In the genomic region with DNA sequence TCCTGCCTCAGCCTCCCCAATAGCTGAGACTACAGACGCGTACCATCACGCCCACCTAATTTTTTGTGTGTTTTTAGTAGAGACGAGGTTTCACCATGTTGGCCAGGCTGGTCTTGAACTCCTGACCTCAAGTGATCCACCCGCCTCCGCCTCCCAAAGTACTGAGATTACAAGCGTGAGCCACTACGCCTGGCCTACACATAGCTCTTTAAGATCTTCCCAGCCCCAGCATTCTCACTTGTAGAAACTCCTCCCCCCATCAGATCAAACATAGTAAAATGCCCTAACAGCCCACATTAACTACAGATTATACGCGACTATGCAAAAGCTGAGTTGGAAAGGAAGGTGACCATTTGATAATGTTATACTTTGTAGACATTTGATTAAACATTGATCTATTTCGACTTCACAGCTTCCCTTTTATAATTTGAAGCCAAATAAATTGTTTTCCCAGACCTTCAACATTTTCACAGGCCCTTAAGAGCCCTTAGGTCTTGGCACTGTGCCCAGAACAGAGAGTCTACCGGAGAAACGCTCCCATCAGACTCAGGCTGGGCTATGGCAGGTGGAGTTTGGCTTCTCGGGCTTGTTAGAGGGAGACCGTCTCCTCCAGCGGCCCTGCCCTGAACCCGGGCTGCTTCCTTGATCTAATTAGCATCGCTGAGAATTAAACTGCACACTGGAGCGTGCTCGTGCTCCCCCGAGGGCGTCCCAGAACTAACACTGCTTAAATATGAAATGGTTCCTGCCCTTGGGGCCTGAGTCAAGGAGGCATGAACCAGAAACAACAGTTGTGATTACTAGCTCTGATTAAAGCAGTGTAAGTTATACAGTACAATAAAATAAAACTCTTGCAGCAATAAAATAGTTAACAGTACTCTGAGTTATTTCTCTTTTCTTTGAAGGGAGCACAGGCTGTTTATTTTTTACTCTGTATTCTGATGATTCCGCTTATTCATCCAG, we compare ENCODE assay signal across 12 cellular contexts.
A peak's percentile ranks its signal among the peaks of the same experiment; 100 is the strongest.
DNase-seq lines count a peak whose midpoint lies in the region; ATAC-seq and TF ChIP-seq lines count a peak whose summit lies in the region.
"Had no signal": no experiment of that assay in that cellular context is flagged by ENCODE, and none has a peak within 500 bp of the region (broad histone marks: within the 10 kb centered on the region; RNA-seq: fewer than 3 reads in every experiment).

No MANE protein-coding gene starts in this region.

- peaks cover 15% of the 10 kb centered on the region for H3K4me1 Mint-ChIP-seq in glutamatergic neuron (ENCODE audit: low read depth, unreplicated experiment)
- no peaks in the 10 kb centered on the region for H3K4me1 Mint-ChIP-seq in stimulated activated memory B cell treated with anti-CD40 and anti-IgM and Interleukin-4, amounts not matched to agents 10 μg/mL and 1 μg/mL and 100 μg/mL, for 72 hours

- peaks cover 3% of the 10 kb centered on the region for H3K9me3 ChIP-seq in cardiac muscle cell (ENCODE audit: low read depth)
- no peaks in the 10 kb centered on the region for H3K9me3 ChIP-seq in ovary

- no peak for TF ChIP-seq EP300 in ovary (IDR thresholded peaks at IDR 0.05)

- H3K4me3 Mint-ChIP-seq in glutamatergic neuron (ENCODE audit: unreplicated experiment), result no peak overlapping the region
- H3K4me3 Mint-ChIP-seq in stimulated activated memory B cell treated with anti-CD40 and anti-IgM and Interleukin-4, amounts not matched to agents 10 μg/mL and 1 μg/mL and 100 μg/mL, for 72 hours, result no peak overlapping the region
- H3K4me3 Mint-ChIP-seq: neural progenitor cell had no signal

- H3K4me1 ChIP-seq in cardiac muscle cell (ENCODE audit: low read depth) (peaks cover 11% of the 10 kb centered on the region), ovary (ENCODE audit: insufficient read depth) (peaks cover 6% of the 10 kb centered on the region)
- H3K4me1 ChIP-seq: neural progenitor cell had no signal

- DNase-seq in cardiac muscle cell (ENCODE audit: low read depth in 1 of 2, low spot score in 1 of 2), result peak; percentile 9 to 93
- no peak for DNase-seq in cardiac septum (ENCODE audit: low spot score)
- DNase-seq in NCI-H510A treated with DMSO at 0.1 percent for 48 hours (lab: John Stamatoyannopoulos, UW), result peak; percentile 88
- peak; percentile 65 for DNase-seq in glutamatergic neuron
- no peak for DNase-seq in GM19240 (ENCODE audit: insufficient read length, low spot score)
- no peak for DNase-seq in ovary
- no peak for DNase-seq in ureter (ENCODE audit: low spot score)
- DNase-seq: cortex of kidney, islet precursor cell, MM.1S had no signal

- intact Hi-C loops in cardiac septum (cut with DNase I) (loop anchor here (5.0 kb wide), 1 partner anchor 852 kb away; the partner anchor contains the start of gene PTPRU), ovary (cut with DNase I) (loop anchor here in 1 of 4 donors (10.0 kb wide), 1 partner anchor 854 kb away; the partner anchor contains the start of genes MECR and PTPRU)

- H3K27me3 ChIP-seq in cardiac muscle cell, result no peaks in the 10 kb centered on the region
- no peaks in the 10 kb centered on the region for H3K27me3 ChIP-seq in ovary
- H3K27me3 ChIP-seq: neural progenitor cell had no signal

- H3K27ac Mint-ChIP-seq in glutamatergic neuron (ENCODE audit: unreplicated experiment), result no peak overlapping the region
- no peak overlapping the region for H3K27ac Mint-ChIP-seq in stimulated activated memory B cell treated with anti-CD40 and anti-IgM and Interleukin-4, amounts not matched to agents 10 μg/mL and 1 μg/mL and 100 μg/mL, for 72 hours
- H3K27ac Mint-ChIP-seq: neural progenitor cell had no signal

- H3K36me3 ChIP-seq in cardiac muscle cell (no peaks in the 10 kb centered on the region), ovary (no peaks in the 10 kb centered on the region)
- H3K36me3 ChIP-seq: neural progenitor cell had no signal

- TF ChIP-seq POLR2A in ovary (IDR thresholded peaks at IDR 0.05), result no peak

- peaks cover 13% of the 10 kb centered on the region for H3K9me3 Mint-ChIP-seq in glutamatergic neuron (ENCODE audit: unreplicated experiment)
- H3K9me3 Mint-ChIP-seq in stimulated activated memory B cell treated with anti-CD40 and anti-IgM and Interleukin-4, amounts not matched to agents 10 μg/mL and 1 μg/mL and 100 μg/mL, for 72 hours, result peaks cover 26% of the 10 kb centered on the region

- H3K4me3 ChIP-seq in cardiac muscle cell (no peak overlapping the region), ovary (no peak overlapping the region)
- H3K4me3 ChIP-seq: neural progenitor cell had no signal

- WGBS in ovary, 3 donors, result 36 to 42% (median 37%) methylated on average over 23 of the region's 23 CpGs

- no peak for ATAC-seq in stimulated activated memory B cell treated with anti-CD40 and anti-IgM and Interleukin-4, amounts not matched to agents 10 μg/mL and 1 μg/mL and 100 μg/mL, for 72 hours

- TF ChIP-seq CTCF in cardiac muscle cell (IDR thresholded peaks at IDR 0.05; ENCODE audit: low read depth, low read length), result no peak
- TF ChIP-seq CTCF in glutamatergic neuron (IDR thresholded peaks at IDR 0.05; ENCODE audit: partially characterized antibody, unreplicated experiment), result no peak
- no peak for TF ChIP-seq CTCF in ovary (IDR thresholded peaks at IDR 0.05)

- H3K36me3 Mint-ChIP-seq in glutamatergic neuron (ENCODE audit: unreplicated experiment), result peaks cover 22% of the 10 kb centered on the region
- no peaks in the 10 kb centered on the region for H3K36me3 Mint-ChIP-seq in stimulated activated memory B cell treated with anti-CD40 and anti-IgM and Interleukin-4, amounts not matched to agents 10 μg/mL and 1 μg/mL and 100 μg/mL, for 72 hours
- H3K36me3 Mint-ChIP-seq: neural progenitor cell had no signal

- peaks cover 12% of the 10 kb centered on the region for H3K27me3 Mint-ChIP-seq in glutamatergic neuron (ENCODE audit: unreplicated experiment)
- peaks cover 55% of the 10 kb centered on the region for H3K27me3 Mint-ChIP-seq in stimulated activated memory B cell treated with anti-CD40 and anti-IgM and Interleukin-4, amounts not matched to agents 10 μg/mL and 1 μg/mL and 100 μg/mL, for 72 hours

- H3K27ac ChIP-seq in cardiac muscle cell, result peak overlapping the region; percentile 74
- no peak overlapping the region for H3K27ac ChIP-seq in ovary
- H3K27ac ChIP-seq: neural progenitor cell had no signal

Comparison
In these comparisons a context has a peak if more than half of its experiments do, and no peak if none do; other contexts are left out.
1. DNase-seq: peak in cardiac muscle cell (2 of 2), NCI-H510A treated with DMSO at 0.1 percent for 48 hours (single experiment) and glutamatergic neuron (single experiment); none in cardiac septum (single experiment), GM19240 (single experiment), ovary (0 of 5) and ureter (single experiment).